In genomic region chr5:1088726-1089125, GRCh38 we compare ENCODE assay signal across 2 cellular contexts.
TF ChIP-seq lines count a peak whose summit lies in the region.

No MANE protein-coding gene starts in this region.

TF ChIP-seq in H1, 55 proteins besides CTCF, POLR2A, EP300 and RAD21:
- no peak for TF ChIP-seq BCL11A (IDR thresholded peaks at IDR 0.05; ENCODE audit: low read depth in 2 of 2, low read length in 2 of 2)
- no peak for TF ChIP-seq SIN3A (conservative IDR thresholded peaks at IDR 0.05 in 1 of 2, IDR thresholded peaks at IDR 0.05 in 1 of 2; ENCODE audit: low read depth in 1 of 2, low read length in 2 of 2)
- TF ChIP-seq SP1 (IDR thresholded peaks at IDR 0.05; ENCODE audit: low read depth, low read length), result no peak
- TF ChIP-seq HDAC6 (IDR thresholded peaks at IDR 0.05; ENCODE audit: low read depth, low read length), result no peak
- no peak for TF ChIP-seq RNF2 (IDR thresholded peaks at IDR 0.05; ENCODE audit: borderline replicate concordance, low read depth, low read length, missing control alignments, poor library complexity, severe bottlenecking)
- TF ChIP-seq POLR2AphosphoS5 (IDR thresholded peaks at IDR 0.05; ENCODE audit: low read depth, low read length), result no peak

TF ChIP-seq in liver, 16 proteins besides CTCF, POLR2A, EP300 and RAD21:
- no peak for TF ChIP-seq NR2F2 (IDR thresholded peaks at IDR 0.05)
